28 cellular contexts compared by ENCODE assay signal in genomic region chr15:60762167-60762566, GRCh38.
"Had no signal": no experiment of that assay in that cellular context is flagged by ENCODE, and none has a peak within 500 bp of the region (broad histone marks: within the 10 kb centered on the region; RNA-seq: fewer than 3 reads in every experiment).

No MANE protein-coding gene starts in this region.

- H3K4me3 Mint-ChIP-seq: activated CD4-positive, alpha-beta T cell treated with anti-CD3 and anti-CD28 coated beads, Interleukin-2, amount 10 ng/mL, durations not matched to agents 7 days and 5 days; activated CD8-positive, alpha-beta T cell treated with anti-CD3 and anti-CD28 coated beads, Interleukin-2, amount 10 ng/mL, durations not matched to agents 7 days and 5 days; activated T-cell treated with anti-CD3 and anti-CD28 coated beads, Interleukin-2, amount 50 U/mL, for 24 hours; T-cell had no signal

- H3K27me3 ChIP-seq: adrenal gland, body of pancreas, breast epithelium, MG63, SJCRH30 had no signal

- DNase-seq: activated CD4-positive, alpha-beta T cell treated with anti-CD3 and anti-CD28 coated beads for 1 hour; activated CD4-positive, alpha-beta T cell treated with anti-CD3 and anti-CD28 coated beads, Interleukin-2, amount 10 ng/mL, durations not matched to agents 7 days and 5 days; activated CD4-positive, alpha-beta T cell treated with anti-CD3 and anti-CD28 coated beads, Interleukin-2, amount 50 U/mL, for 48 hours; activated CD4-positive, CD25-positive, alpha-beta regulatory T cell; activated CD8-positive, alpha-beta T cell treated with anti-CD3 and anti-CD28 coated beads, Interleukin-2, amount 10 ng/mL, durations not matched to agents 7 days and 5 days; activated gamma-delta T cell treated with Interleukin-2 at 50 U/mL for 16 hours; activated naive CD4-positive, alpha-beta T cell treated with anti-CD3 and anti-CD28 coated beads, Interleukin-2, amount 50 U/mL, for 16 hours; activated T-cell treated with anti-CD3 and anti-CD28 coated beads, Interleukin-2, amount 50 U/mL, for 24 hours; adrenal gland; body of pancreas; Kasumi-1; KG1; MG63; NCI-H1048; NCI-H1436 treated with DMSO at 0.1 percent for 48 hours; NCI-H1694 treated with DMSO at 0.1 percent for 48 hours; NCI-H2029; NCI-H345; NCI-H524 treated with DMSO at 0.1 percent for 48 hours; SHP77; SJCRH30; T-cell; T-helper 2 cell; T-helper 9 cell; WERI-Rb-1 had no signal

- ATAC-seq: activated CD8-positive, alpha-beta T cell treated with anti-CD3 and anti-CD28 coated beads, Interleukin-2, amount 10 ng/mL, durations not matched to agents 7 days and 5 days; body of pancreas; Panc1 had no signal

- H3K4me1 ChIP-seq: breast epithelium had no signal

- H3K4me3 ChIP-seq: adrenal gland, body of pancreas, breast epithelium, MG63, SJCRH30, SK-N-MC had no signal

- H3K27me3 Mint-ChIP-seq: activated T-cell treated with anti-CD3 and anti-CD28 coated beads, Interleukin-2, amount 50 U/mL, for 24 hours; T-cell had no signal

- H3K36me3 ChIP-seq: adrenal gland, breast epithelium, MG63, SJCRH30, WERI-Rb-1 had no signal

- H3K27ac ChIP-seq: adrenal gland, body of pancreas, breast epithelium, SJCRH30, SK-N-MC, WERI-Rb-1 had no signal

- H3K27ac Mint-ChIP-seq: activated CD4-positive, alpha-beta T cell treated with anti-CD3 and anti-CD28 coated beads, Interleukin-2, amount 10 ng/mL, durations not matched to agents 7 days and 5 days; activated CD8-positive, alpha-beta T cell treated with anti-CD3 and anti-CD28 coated beads, Interleukin-2, amount 10 ng/mL, durations not matched to agents 7 days and 5 days had no signal

- H3K9me3 ChIP-seq: adrenal gland, body of pancreas, breast epithelium, MG63, SJCRH30 had no signal
